ENCODE assay signal across 16 cellular contexts in the genomic region with DNA sequence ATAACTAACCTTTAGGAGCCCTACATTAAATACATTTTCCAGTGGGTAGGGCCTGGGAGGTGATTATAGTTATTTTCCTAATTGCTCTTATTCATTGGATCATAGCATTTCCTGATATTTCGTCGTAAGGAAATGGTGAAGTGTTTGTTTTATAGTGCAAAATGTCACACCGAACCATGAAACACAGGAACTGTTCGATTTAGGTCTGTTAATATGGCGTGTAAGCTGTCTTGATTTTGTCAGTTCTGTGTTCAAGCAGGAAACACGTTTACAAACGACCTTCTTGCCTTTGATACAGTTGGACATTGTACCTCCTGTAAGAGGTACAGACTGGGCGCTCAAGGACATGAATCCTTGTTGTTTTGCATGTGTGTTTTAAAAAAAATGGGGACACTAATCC. TPM values are rescaled to one million over a fixed set of nuclear protein-coding genes. Genes with fewer than 3 reads are reported as not detected.
A peak's percentile ranks its signal among the peaks of the same experiment; 100 is the strongest.
DNase-seq lines count a peak whose midpoint lies in the region; ATAC-seq and TF ChIP-seq lines count a peak whose summit lies in the region.
"Had no signal": no experiment of that assay in that cellular context is flagged by ENCODE, and none has a peak within 500 bp of the region (broad histone marks: within the 10 kb centered on the region; RNA-seq: fewer than 3 reads in every experiment).

No MANE protein-coding gene starts in this region.

- no peaks in the 10 kb centered on the region for H3K9me3 Mint-ChIP-seq in activated CD4-positive, alpha-beta T cell treated with anti-CD3 and anti-CD28 coated beads for 36 hours (ENCODE audit: low read depth)
- no peaks in the 10 kb centered on the region for H3K9me3 Mint-ChIP-seq in activated CD4-positive, alpha-beta T cell treated with anti-CD3 and anti-CD28 coated beads, Interleukin-2, amount 10 ng/mL, durations not matched to agents 24 days and 14 days
- H3K9me3 Mint-ChIP-seq in glutamatergic neuron (ENCODE audit: unreplicated experiment), result peaks cover 10% of the 10 kb centered on the region

- H3K27ac ChIP-seq in A673 (ENCODE audit: low read depth, low read length, poor library complexity, severe bottlenecking), result peak overlapping the region; percentile 5
- H3K27ac ChIP-seq: 22Rv1, HL-60 had no signal

- BruUV-seq in A673 (replicated peaks; lab: Mats Ljungman, UMichigan), result no TSS peak

- H3K9me3 ChIP-seq in A673 (ENCODE audit: low read depth, low read length, poor library complexity, severe bottlenecking), result no peaks in the 10 kb centered on the region
- no peaks in the 10 kb centered on the region for H3K9me3 ChIP-seq in T-helper 17 cell (ENCODE audit: control insufficient read depth, low read length, poor library complexity, severe bottlenecking)

- H3K4me1 ChIP-seq in A673 (ENCODE audit: insufficient read depth, low read length, poor library complexity, severe bottlenecking), result no peaks in the 10 kb centered on the region

- ATAC-seq in activated CD4-positive, alpha-beta T cell treated with anti-CD3 and anti-CD28 coated beads for 36 hours, result no peak
- no peak for ATAC-seq in T-helper 17 cell
- ATAC-seq in HG02884 (IDR thresholded peaks at IDR 0.05; ENCODE audit: unreplicated experiment), result no peak
- ATAC-seq: PC-3 had no signal

- no peak overlapping the region for H3K4me3 ChIP-seq in A673 (ENCODE audit: low read depth, low read length, poor library complexity, severe bottlenecking)

- peaks cover 17% of the 10 kb centered on the region for H3K4me1 Mint-ChIP-seq in activated CD4-positive, alpha-beta T cell treated with anti-CD3 and anti-CD28 coated beads for 36 hours
- H3K4me1 Mint-ChIP-seq in activated CD4-positive, alpha-beta T cell treated with anti-CD3 and anti-CD28 coated beads, Interleukin-2, amount 10 ng/mL, durations not matched to agents 24 days and 14 days, result peaks cover 31% of the 10 kb centered on the region
- H3K4me1 Mint-ChIP-seq in T-helper 17 cell (peaks cover 21% of the 10 kb centered on the region), glutamatergic neuron (ENCODE audit: low read depth, unreplicated experiment) (peaks cover 45% of the 10 kb centered on the region)

- CTCF ChIA-PET in activated CD4-positive, alpha-beta T cell treated with anti-CD3 and anti-CD28 coated beads for 36 hours (lab: Charles Lee), result no interaction called here
- CTCF ChIA-PET in A673 (lab: Charles Lee), result no interaction called here

- H3K27me3 Mint-ChIP-seq in activated CD4-positive, alpha-beta T cell treated with anti-CD3 and anti-CD28 coated beads for 36 hours, result no peaks in the 10 kb centered on the region
- no peaks in the 10 kb centered on the region for H3K27me3 Mint-ChIP-seq in activated CD4-positive, alpha-beta T cell treated with anti-CD3 and anti-CD28 coated beads, Interleukin-2, amount 10 ng/mL, durations not matched to agents 24 days and 14 days
- H3K27me3 Mint-ChIP-seq in T-helper 17 cell, result no peaks in the 10 kb centered on the region
- H3K27me3 Mint-ChIP-seq in glutamatergic neuron (ENCODE audit: unreplicated experiment), result peaks cover 3% of the 10 kb centered on the region

- POLR2A ChIA-PET in activated CD4-positive, alpha-beta T cell treated with anti-CD3 and anti-CD28 coated beads for 36 hours (lab: Charles Lee), result no interaction called here
- POLR2A ChIA-PET in A673 (lab: Charles Lee; ENCODE audit: low non-redundant PET), result no interaction called here

- H3K4me3 Mint-ChIP-seq in activated CD4-positive, alpha-beta T cell treated with anti-CD3 and anti-CD28 coated beads for 36 hours, result no peak overlapping the region
- H3K4me3 Mint-ChIP-seq in activated CD4-positive, alpha-beta T cell treated with anti-CD3 and anti-CD28 coated beads, Interleukin-2, amount 10 ng/mL, durations not matched to agents 24 days and 14 days, result no peak overlapping the region
- no peak overlapping the region for H3K4me3 Mint-ChIP-seq in T-helper 17 cell
- no peak overlapping the region for H3K4me3 Mint-ChIP-seq in glutamatergic neuron (ENCODE audit: unreplicated experiment)

- intact Hi-C loops in activated CD4-positive, alpha-beta T cell treated with anti-CD3 and anti-CD28 coated beads for 36 hours (cut with DNase I, micrococcal nuclease), result loop anchor here in 1 of 2 experiments (10.0 kb wide), 1 partner anchor 571 kb away; no protein-coding TSS in a partner anchor
- intact Hi-C loops in activated CD4-positive, alpha-beta T cell treated with anti-CD3 and anti-CD28 coated beads, Interleukin-2, amount 10 ng/mL, durations not matched to agents 24 days and 14 days (cut with micrococcal nuclease), result no loop called here
- intact Hi-C loops in A673 (cut with micrococcal nuclease; ENCODE audit: unreplicated experiment), result no loop called here

- peaks cover 69% of the 10 kb centered on the region for H3K36me3 ChIP-seq in A673 (ENCODE audit: insufficient read depth, low read length, poor library complexity, severe bottlenecking)

- peak overlapping the region; percentile 59 for H3K27ac Mint-ChIP-seq in activated CD4-positive, alpha-beta T cell treated with anti-CD3 and anti-CD28 coated beads for 36 hours
- H3K27ac Mint-ChIP-seq in activated CD4-positive, alpha-beta T cell treated with anti-CD3 and anti-CD28 coated beads, Interleukin-2, amount 10 ng/mL, durations not matched to agents 24 days and 14 days, result no peak overlapping the region
- peak overlapping the region; percentile 79 for H3K27ac Mint-ChIP-seq in T-helper 17 cell
- H3K27ac Mint-ChIP-seq in glutamatergic neuron (ENCODE audit: unreplicated experiment), result peak overlapping the region; percentile 78

- peaks cover 61% of the 10 kb centered on the region for H3K36me3 Mint-ChIP-seq in activated CD4-positive, alpha-beta T cell treated with anti-CD3 and anti-CD28 coated beads for 36 hours (ENCODE audit: low read depth)
- peaks cover 66% of the 10 kb centered on the region for H3K36me3 Mint-ChIP-seq in activated CD4-positive, alpha-beta T cell treated with anti-CD3 and anti-CD28 coated beads, Interleukin-2, amount 10 ng/mL, durations not matched to agents 24 days and 14 days (ENCODE audit: low read depth)
- H3K36me3 Mint-ChIP-seq in T-helper 17 cell (ENCODE audit: low read depth) (peaks cover 6% of the 10 kb centered on the region), glutamatergic neuron (ENCODE audit: unreplicated experiment) (no peaks in the 10 kb centered on the region)

- H3K27me3 ChIP-seq in A673 (replicated peaks; ENCODE audit: insufficient read depth, low read depth, low read length, poor library complexity), result no peaks in the 10 kb centered on the region

- TF ChIP-seq CTCF in A673 (conservative IDR thresholded peaks at IDR 0.05; ENCODE audit: low read depth, low read length), result no peak
- TF ChIP-seq CTCF in glutamatergic neuron (IDR thresholded peaks at IDR 0.05; ENCODE audit: partially characterized antibody, unreplicated experiment), result no peak

- DNase-seq in activated CD4-positive, alpha-beta T cell treated with anti-CD3 and anti-CD28 coated beads for 36 hours, result no peak
- DNase-seq in activated CD4-positive, alpha-beta T cell treated with anti-CD3 and anti-CD28 coated beads, Interleukin-2, amount 10 ng/mL, durations not matched to agents 24 days and 14 days, result no peak
- DNase-seq in A673 (ENCODE audit: low spot score) (no peak), T-helper 17 cell (no peak), glutamatergic neuron (no peak), retina (no peak), NCI-H1417 (lab: John Stamatoyannopoulos, UW) (no peak)
- DNase-seq: C1 segment of cervical spinal cord, NCI-H1092, NCI-H1694, NCI-H2107, NCI-H748 treated with DMSO at 0.1 percent for 48 hours, PC-3 had no signal

RNA-seq across cellular contexts. Expression of gene RBM17, which starts 14.8 kb away (rescaled TPM):
- 100 to 1,000 TPM; 206 to 246 TPM for total RNA-seq in activated CD4-positive, alpha-beta T cell treated with anti-CD3 and anti-CD28 coated beads for 36 hours
- 258 and 262 TPM in 2 replicates for total RNA-seq in activated CD4-positive, alpha-beta T cell treated with anti-CD3 and anti-CD28 coated beads, Interleukin-2, amount 10 ng/mL, durations not matched to agents 24 days and 14 days
- total RNA-seq in A673 (2021) (195 and 200 TPM in 2 replicates), T-helper 17 cell (100 to 1,000 TPM; 133 to 146 TPM), glutamatergic neuron (ENCODE audit: unreplicated experiment) (171 TPM)

RNA-seq across cellular contexts. Expression of gene IL2RA, which starts 41.4 kb away (rescaled TPM):
- total RNA-seq in activated CD4-positive, alpha-beta T cell treated with anti-CD3 and anti-CD28 coated beads for 36 hours, result 100 to 1,000 TPM; 659 to 980 TPM
- 965 and 989 TPM in 2 replicates for total RNA-seq in activated CD4-positive, alpha-beta T cell treated with anti-CD3 and anti-CD28 coated beads, Interleukin-2, amount 10 ng/mL, durations not matched to agents 24 days and 14 days
- total RNA-seq in A673 (2021), result not detected in 2 replicates
- 10 to 100 TPM; 51.7 to 59.2 TPM for total RNA-seq in T-helper 17 cell
- total RNA-seq in glutamatergic neuron (ENCODE audit: unreplicated experiment), result not detected
- total RNA-seq: PC-3 had no signal

Comparison
In these comparisons a context has a peak if more than half of its experiments do, and no peak if none do; other contexts are left out.
1. RNA of gene IL2RA, which starts 41.4 kb away (total RNA-seq): 965 to 989 TPM in activated CD4-positive, alpha-beta T cell treated with anti-CD3 and anti-CD28 coated beads, Interleukin-2, amount 10 ng/mL, durations not matched to agents 24 days and 14 days, 659 to 980 TPM in activated CD4-positive, alpha-beta T cell treated with anti-CD3 and anti-CD28 coated beads for 36 hours and 51.7 to 59.2 TPM in T-helper 17 cell; not detected in A673 and not detected in glutamatergic neuron (single experiment); every median in the first group is over 10 times any median in the second.